8 cellular contexts compared by ENCODE assay signal in the genomic region with DNA sequence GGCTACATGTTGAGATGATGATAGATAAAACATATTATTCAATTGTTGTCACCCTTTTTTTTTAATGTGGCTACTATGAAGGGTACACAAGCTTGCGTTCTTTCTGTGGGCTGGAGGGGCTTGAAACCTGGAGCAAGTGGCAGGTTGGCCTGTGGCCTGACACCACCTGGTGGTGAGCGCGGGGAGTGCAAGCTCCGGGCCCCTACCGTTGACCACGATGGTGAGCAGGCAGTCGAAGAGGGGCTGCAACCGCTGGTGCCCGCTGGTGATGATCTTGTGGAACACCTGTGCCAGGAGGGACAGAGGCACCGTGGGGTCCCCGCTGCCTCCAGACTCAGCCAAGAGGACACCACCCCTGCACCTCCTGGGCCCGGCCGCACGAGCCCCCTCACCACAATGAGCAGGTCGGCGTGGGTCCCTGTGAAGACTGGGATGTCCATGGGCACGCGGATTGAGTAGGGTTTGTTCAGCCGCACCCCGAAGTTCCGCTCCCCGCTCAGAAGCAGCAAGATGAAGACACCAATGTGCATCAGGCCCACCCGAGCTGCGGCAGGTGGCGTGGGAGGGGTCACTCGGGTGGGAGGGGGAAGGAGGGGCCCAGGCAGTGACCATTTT. TPM values are rescaled to one million over a fixed set of nuclear protein-coding genes. Genes with fewer than 3 reads are reported as not detected.
A peak's percentile ranks its signal among the peaks of the same experiment; 100 is the strongest.
DNase-seq lines count a peak whose midpoint lies in the region; ATAC-seq lines count a peak whose summit lies in the region.

No MANE protein-coding gene starts in this region.

- CTCF ChIA-PET in activated CD8-positive, alpha-beta T cell treated with anti-CD3 and anti-CD28 coated beads, Interleukin-2, amount 10 ng/mL, durations not matched to agents 7 days and 5 days (lab: Charles Lee), result interaction anchor here (0.6 to 7.4 kb wide), 24 partner anchors 10 to 313 kb away, joined by 3 to 182 read pairs (median 4); a partner anchor contains a TSS

- POLR2A ChIA-PET in activated CD8-positive, alpha-beta T cell treated with anti-CD3 and anti-CD28 coated beads, Interleukin-2, amount 10 ng/mL, durations not matched to agents 7 days and 5 days (lab: Charles Lee), result no interaction called here

- ATAC-seq in activated CD8-positive, alpha-beta T cell treated with anti-CD3 and anti-CD28 coated beads, Interleukin-2, amount 10 ng/mL, durations not matched to agents 7 days and 5 days, result peak; percentile 64
- no peak for ATAC-seq in HG03432 (IDR thresholded peaks at IDR 0.05; ENCODE audit: unreplicated experiment)

- H3K9me3 ChIP-seq in effector memory CD4-positive, alpha-beta T cell (ENCODE audit: control insufficient read depth, low read length), result no peaks in the 10 kb centered on the region

- H3K36me3 Mint-ChIP-seq in activated CD8-positive, alpha-beta T cell treated with anti-CD3 and anti-CD28 coated beads, Interleukin-2, amount 10 ng/mL, durations not matched to agents 7 days and 5 days (ENCODE audit: low read depth), result no peaks in the 10 kb centered on the region

- H3K4me1 Mint-ChIP-seq in activated CD8-positive, alpha-beta T cell treated with anti-CD3 and anti-CD28 coated beads, Interleukin-2, amount 10 ng/mL, durations not matched to agents 7 days and 5 days (ENCODE audit: low read depth), result peaks cover 10% of the 10 kb centered on the region

- DNase-seq in AG20443 (ENCODE audit: low spot score) (peak; percentile 90), GOT3 (lab: John Stamatoyannopoulos, UW) (peak; percentile 43), NOMO-1 treated with DMSO at 0.1 percent for 48 hours (lab: John Stamatoyannopoulos, UW; ENCODE audit: unreplicated experiment) (peak; percentile 20), mucosa of gallbladder (ENCODE audit: low spot score) (peak; percentile 71)
- peak; percentile 85 for DNase-seq in activated CD8-positive, alpha-beta T cell treated with anti-CD3 and anti-CD28 coated beads, Interleukin-2, amount 10 ng/mL, durations not matched to agents 7 days and 5 days
- DNase-seq in effector memory CD4-positive, alpha-beta T cell, result peak; percentile 44 to 62 (median 52)
- DNase-seq in stimulated activated CD8-positive, alpha-beta memory T cell treated with anti-CD3 and anti-CD28 coated beads, Interleukin-7, amount 100 ng/mL, for 24 hours (ENCODE audit: low read depth), result peak; percentile 78

- H3K27ac ChIP-seq in effector memory CD4-positive, alpha-beta T cell (ENCODE audit: insufficient read depth, low read length, poor library complexity, severe bottlenecking), result no peak overlapping the region

- H3K36me3 ChIP-seq in effector memory CD4-positive, alpha-beta T cell (ENCODE audit: control insufficient read depth, insufficient read depth, low read length), result no peaks in the 10 kb centered on the region

- H3K27me3 Mint-ChIP-seq in activated CD8-positive, alpha-beta T cell treated with anti-CD3 and anti-CD28 coated beads, Interleukin-2, amount 10 ng/mL, durations not matched to agents 7 days and 5 days (ENCODE audit: low read depth), result peaks cover 2% of the 10 kb centered on the region

- H3K4me3 Mint-ChIP-seq in activated CD8-positive, alpha-beta T cell treated with anti-CD3 and anti-CD28 coated beads, Interleukin-2, amount 10 ng/mL, durations not matched to agents 7 days and 5 days, result no peak overlapping the region

- no peaks in the 10 kb centered on the region for H3K4me1 ChIP-seq in effector memory CD4-positive, alpha-beta T cell (ENCODE audit: control insufficient read depth, insufficient read depth, low read length, poor library complexity, severe bottlenecking)

- H3K27ac Mint-ChIP-seq in activated CD8-positive, alpha-beta T cell treated with anti-CD3 and anti-CD28 coated beads, Interleukin-2, amount 10 ng/mL, durations not matched to agents 7 days and 5 days, result peak overlapping the region; percentile 15

- no peaks in the 10 kb centered on the region for H3K27me3 ChIP-seq in effector memory CD4-positive, alpha-beta T cell (replicated peaks; ENCODE audit: control insufficient read depth, insufficient read depth, low read length, poor library complexity, severe bottlenecking)

- no peak overlapping the region for H3K4me3 ChIP-seq in effector memory CD4-positive, alpha-beta T cell (ENCODE audit: insufficient read depth, low read depth, low read length, poor library complexity, severe bottlenecking)

- H3K9me3 Mint-ChIP-seq in activated CD8-positive, alpha-beta T cell treated with anti-CD3 and anti-CD28 coated beads, Interleukin-2, amount 10 ng/mL, durations not matched to agents 7 days and 5 days (ENCODE audit: insufficient read depth), result no peaks in the 10 kb centered on the region

RNA-seq across cellular contexts. Expression of a gene that starts 14.5 kb away (rescaled TPM):
- total RNA-seq in activated CD8-positive, alpha-beta T cell treated with anti-CD3 and anti-CD28 coated beads, Interleukin-2, amount 10 ng/mL, durations not matched to agents 7 days and 5 days, result under 1 TPM; 0.18 to 0.55 TPM
- 186 TPM for total RNA-seq in mucosa of gallbladder

RNA-seq across cellular contexts. Expression of a gene that starts 22.3 kb away (rescaled TPM):
- total RNA-seq in activated CD8-positive, alpha-beta T cell treated with anti-CD3 and anti-CD28 coated beads, Interleukin-2, amount 10 ng/mL, durations not matched to agents 7 days and 5 days, result not detected
- total RNA-seq in mucosa of gallbladder, result not detected

RNA-seq across cellular contexts. Expression of a gene that starts 29.4 kb away (rescaled TPM):
- total RNA-seq in activated CD8-positive, alpha-beta T cell treated with anti-CD3 and anti-CD28 coated beads, Interleukin-2, amount 10 ng/mL, durations not matched to agents 7 days and 5 days, result under 1 TPM; 0.13 to 0.18 TPM
- total RNA-seq in mucosa of gallbladder, result 83.8 TPM

RNA-seq across cellular contexts. Expression of a gene that starts 34.0 kb away (rescaled TPM):
- not detected for total RNA-seq in activated CD8-positive, alpha-beta T cell treated with anti-CD3 and anti-CD28 coated beads, Interleukin-2, amount 10 ng/mL, durations not matched to agents 7 days and 5 days
- not detected for total RNA-seq in mucosa of gallbladder

RNA-seq across cellular contexts. Expression of a gene that starts 35.0 kb away (rescaled TPM):
- total RNA-seq in activated CD8-positive, alpha-beta T cell treated with anti-CD3 and anti-CD28 coated beads, Interleukin-2, amount 10 ng/mL, durations not matched to agents 7 days and 5 days, result not detected
- 0.09 TPM for total RNA-seq in mucosa of gallbladder

Comparison
In these comparisons a context has a peak if more than half of its experiments do, and no peak if none do; other contexts are left out.
1. DNase-seq: peak in every context shown above with its lines; median percentile 90 in AG20443; 85 in activated CD8-positive, alpha-beta T cell treated with anti-CD3 and anti-CD28 coated beads, Interleukin-2, amount 10 ng/mL, durations not matched to agents 7 days and 5 days; 78 in stimulated activated CD8-positive, alpha-beta memory T cell treated with anti-CD3 and anti-CD28 coated beads, Interleukin-7, amount 100 ng/mL, for 24 hours; 71 in mucosa of gallbladder; 52 in effector memory CD4-positive, alpha-beta T cell; 43 in GOT3; 20 in NOMO-1 treated with DMSO at 0.1 percent for 48 hours.
2. RNA of a gene that starts 14.5 kb away (total RNA-seq): 186 TPM in mucosa of gallbladder (single experiment); 0.18 to 0.55 TPM in activated CD8-positive, alpha-beta T cell treated with anti-CD3 and anti-CD28 coated beads, Interleukin-2, amount 10 ng/mL, durations not matched to agents 7 days and 5 days; every median in the first group is over 100 times any median in the second.
3. RNA of a gene that starts 29.4 kb away (total RNA-seq): 83.8 TPM in mucosa of gallbladder (single experiment); 0.13 to 0.18 TPM in activated CD8-positive, alpha-beta T cell treated with anti-CD3 and anti-CD28 coated beads, Interleukin-2, amount 10 ng/mL, durations not matched to agents 7 days and 5 days; every median in the first group is over 10 times any median in the second.